In the genomic region with DNA sequence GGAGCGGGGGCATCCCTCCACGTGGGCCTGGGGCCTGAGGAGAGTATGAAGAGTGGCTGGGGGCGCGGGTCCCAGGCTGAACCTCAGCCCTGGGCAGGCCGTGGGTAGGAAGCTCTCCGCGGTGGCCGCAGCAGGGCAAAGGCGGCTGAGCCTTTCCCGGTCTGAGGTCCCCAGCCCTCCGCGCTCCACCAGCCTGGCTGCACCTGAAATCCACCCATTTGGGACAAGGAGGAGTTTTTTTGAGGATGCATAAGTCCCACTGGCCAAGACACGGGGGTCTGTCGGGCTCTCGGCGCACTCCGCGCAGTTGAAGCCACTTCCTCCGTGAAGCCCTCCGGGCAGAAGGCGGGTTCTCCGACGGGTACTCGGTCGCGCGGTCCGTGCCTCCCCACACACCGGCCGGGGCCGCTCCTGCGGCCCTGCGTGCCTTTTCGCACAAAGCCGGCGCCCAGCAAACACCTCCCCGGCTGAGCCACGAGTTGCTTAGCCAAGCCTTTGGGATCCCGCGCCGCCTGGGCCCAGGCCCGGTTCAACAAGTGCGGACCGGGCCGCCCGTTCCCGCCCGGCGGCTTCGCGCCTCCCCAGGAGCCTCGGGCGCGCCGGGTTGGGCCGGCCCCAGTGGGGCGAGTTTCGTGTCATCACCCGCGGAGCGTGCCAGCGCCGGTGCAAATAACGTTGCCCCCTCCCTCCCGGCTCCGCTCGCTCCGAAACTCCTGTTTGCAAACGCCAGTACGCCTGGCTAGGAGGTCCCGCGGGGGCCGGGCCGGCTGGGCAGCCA, we compare ENCODE assay signal across 10 cellular contexts. TPM values are rescaled to one million over a fixed set of nuclear protein-coding genes. Genes with fewer than 3 reads are reported as not detected.
DNase-seq lines count a peak whose midpoint lies in the region; ATAC-seq and TF ChIP-seq lines count a peak whose summit lies in the region.
"Had no signal": no experiment of that assay in that cellular context is flagged by ENCODE, and none has a peak within 500 bp of the region (broad histone marks: within the 10 kb centered on the region; RNA-seq: fewer than 3 reads in every experiment).

No MANE protein-coding gene starts in this region.

- no peak for TF ChIP-seq CTCF in PC-3 (conservative IDR thresholded peaks at IDR 0.05; ENCODE audit: low read depth, low read length)

- no peaks in the 10 kb centered on the region; the same call in 1 of the 2 replicates for H3K27me3 ChIP-seq in PC-3 (ENCODE audit: low read length)
- H3K27me3 ChIP-seq in esophagus (ENCODE audit: control insufficient read depth in 1 of 2, insufficient read depth in 2 of 2, low read length in 2 of 2), result no peaks in the 10 kb centered on the region
- peaks cover 15% of the 10 kb centered on the region for H3K27me3 ChIP-seq in trophoblast cell (ENCODE audit: insufficient read depth, low read length)

- H4K12ac ChIP-seq in trophoblast cell (ENCODE audit: low read depth, low read length), result no peak overlapping the region

- H2BK120ac ChIP-seq in trophoblast cell (ENCODE audit: insufficient read depth, low read length, poor library complexity), result peak overlapping the region; percentile 56

- H3K9ac ChIP-seq in PC-3 (ENCODE audit: low read length) (no peak overlapping the region), trophoblast cell (ENCODE audit: low read length) (no peak overlapping the region)

- H2AK5ac ChIP-seq in trophoblast cell (ENCODE audit: low read length), result peak overlapping the region; percentile 69

- H2AFZ ChIP-seq in PC-3 (ENCODE audit: low read length), result peak overlapping the region; percentile 77
- peak overlapping the region; percentile 59 for H2AFZ ChIP-seq in trophoblast cell (ENCODE audit: insufficient read depth, low read length, poor library complexity)

- intact Hi-C loops in PC-3 (cut with micrococcal nuclease), result no loop called here

- H3K4me1 Mint-ChIP-seq in activated CD4-positive, alpha-beta T cell treated with anti-CD3 and anti-CD28 coated beads, Interleukin-2, amount 10 ng/mL, durations not matched to agents 7 days and 5 days, result peaks cover 14% of the 10 kb centered on the region

- H3F3A ChIP-seq in PC-3 (ENCODE audit: low read length, unreplicated experiment), result no peaks in the 10 kb centered on the region

- peak overlapping the region; percentile 59 for H4K8ac ChIP-seq in trophoblast cell (ENCODE audit: low read depth, low read length)

- peaks cover 19% of the 10 kb centered on the region; the same call in 1 of the 2 replicates for H4K20me1 ChIP-seq in PC-3 (ENCODE audit: low read length)

- no peak overlapping the region for H3K4me3 Mint-ChIP-seq in activated CD4-positive, alpha-beta T cell treated with anti-CD3 and anti-CD28 coated beads, Interleukin-2, amount 10 ng/mL, durations not matched to agents 7 days and 5 days

- peak overlapping the region; percentile 90 for H2BK12ac ChIP-seq in trophoblast cell (ENCODE audit: low read length)

- H3K4me1 ChIP-seq in PC-3 (ENCODE audit: insufficient read depth, low read length) (peaks cover 49% of the 10 kb centered on the region), esophagus (ENCODE audit: control insufficient read depth in 2 of 2, insufficient read depth in 2 of 2, low read length in 1 of 2) (peaks cover 8 to 40% of the 10 kb centered on the region in 2 donors), trophoblast cell (ENCODE audit: control insufficient read depth in 1 of 2, insufficient read depth in 2 of 2, low read length in 2 of 2) (peaks cover 33 to 42% of the 10 kb centered on the region in 2 experiments)

- H3K36me3 ChIP-seq in PC-3 (ENCODE audit: low read depth, low read length) (no peaks in the 10 kb centered on the region), esophagus (ENCODE audit: control insufficient read depth in 2 of 2, insufficient read depth in 2 of 2, low read length in 1 of 2) (peaks cover 0 to 3% of the 10 kb centered on the region in 2 donors), trophoblast cell (ENCODE audit: control insufficient read depth in 1 of 2, insufficient read depth in 2 of 2, low read length in 2 of 2) (peaks cover 6 to 14% of the 10 kb centered on the region in 2 experiments)

- CTCF ChIA-PET in PC-3 (lab: Charles Lee), result interaction anchor here (0.6 kb wide), 1 partner anchor 125 kb away, joined by 3 read pairs; no protein-coding TSS in a partner anchor
- CTCF ChIA-PET in activated CD4-positive, alpha-beta T cell treated with anti-CD3 and anti-CD28 coated beads, Interleukin-2, amount 10 ng/mL, durations not matched to agents 7 days and 5 days (lab: Charles Lee), result no interaction called here

- H3K79me2 ChIP-seq in PC-3 (ENCODE audit: low read length) (peaks cover 36% of the 10 kb centered on the region), trophoblast cell (ENCODE audit: control insufficient read depth, insufficient read depth, low read length, poor library complexity) (peaks cover 22% of the 10 kb centered on the region)

- peak; percentile 69 for DNase-seq in DMS53 (lab: John Stamatoyannopoulos, UW)
- no peak for DNase-seq in PC-3
- DNase-seq in trophoblast cell, result peak in 1 of 2 donors; percentile 60
- no peak for DNase-seq in GM19238 (ENCODE audit: insufficient read length, low spot score)
- DNase-seq in activated CD4-positive, alpha-beta T cell treated with anti-CD3 and anti-CD28 coated beads, Interleukin-2, amount 10 ng/mL, durations not matched to agents 7 days and 5 days, result no peak
- DNase-seq: effector CD8-positive, alpha-beta T cell had no signal

- H3K9me2 ChIP-seq in PC-3 (replicated peaks; ENCODE audit: low read length), result no peaks in the 10 kb centered on the region

- 14 to 22% methylated on average over 56 to 74 of the region's 74 CpGs for WGBS in esophagus, 2 donors
- no CpG with 5 or more reads among the region's 74 CpGs for WGBS in trophoblast cell (ENCODE audit: extremely low coverage, insufficient coverage, insufficient read length)

- POLR2A ChIA-PET in PC-3 (lab: Charles Lee; ENCODE audit: unreplicated experiment), result interaction anchor here (0.8 kb wide), 1 partner anchor 171 kb away, joined by 5 read pairs; no protein-coding TSS in a partner anchor
- POLR2A ChIA-PET in activated CD4-positive, alpha-beta T cell treated with anti-CD3 and anti-CD28 coated beads, Interleukin-2, amount 10 ng/mL, durations not matched to agents 7 days and 5 days (lab: Charles Lee), result no interaction called here

- peak overlapping the region; percentile 68 for H3K14ac ChIP-seq in trophoblast cell (ENCODE audit: low read length)

- H3K18ac ChIP-seq in trophoblast cell (ENCODE audit: low read length), result peak overlapping the region; percentile 62

- H3K27ac ChIP-seq in PC-3 (ENCODE audit: low read length) (no peak overlapping the region), esophagus (ENCODE audit: low read depth in 2 of 2, low read length in 1 of 2) (peak overlapping the region; percentile 76 to 82), trophoblast cell (ENCODE audit: low read depth, low read length) (no peak overlapping the region)

- H3K9me3 Mint-ChIP-seq in activated CD4-positive, alpha-beta T cell treated with anti-CD3 and anti-CD28 coated beads, Interleukin-2, amount 10 ng/mL, durations not matched to agents 7 days and 5 days, result no peaks in the 10 kb centered on the region

- H3K4me3 ChIP-seq in PC-3 (ENCODE audit: low read length), result peak overlapping the region; percentile 63
- peak overlapping the region; percentile 33 to 87 for H3K4me3 ChIP-seq in esophagus (ENCODE audit: low read depth in 1 of 2, low read length in 2 of 2)
- H3K4me3 ChIP-seq in trophoblast cell (ENCODE audit: low read depth, low read length), result peak overlapping the region; percentile 58

- peak overlapping the region; percentile 29 for H2BK5ac ChIP-seq in trophoblast cell (ENCODE audit: low read depth, low read length, poor library complexity)

- peak overlapping the region; percentile 81 for H3K4me2 ChIP-seq in PC-3 (ENCODE audit: low read length)
- H3K4me2 ChIP-seq in trophoblast cell (ENCODE audit: low read length), result peak overlapping the region; percentile 72

- peaks cover 2% of the 10 kb centered on the region for H3K36me3 Mint-ChIP-seq in activated CD4-positive, alpha-beta T cell treated with anti-CD3 and anti-CD28 coated beads, Interleukin-2, amount 10 ng/mL, durations not matched to agents 7 days and 5 days (ENCODE audit: low read depth)

- H4K91ac ChIP-seq in trophoblast cell (ENCODE audit: low read depth, low read length), result peak overlapping the region; percentile 73

- no peak overlapping the region for H3K23ac ChIP-seq in trophoblast cell (ENCODE audit: low read length)

- ATAC-seq in PC-3 (no peak; the same call in 1 of the 2 replicates), GM21723 (IDR thresholded peaks at IDR 0.05; ENCODE audit: unreplicated experiment) (no peak), GM21576 (IDR thresholded peaks at IDR 0.05; ENCODE audit: unreplicated experiment) (no peak)

- BruUV-seq in PC-3 (replicated peaks; lab: Mats Ljungman, UMichigan), result no TSS peak

- peaks cover 45% of the 10 kb centered on the region for H3K79me1 ChIP-seq in trophoblast cell (ENCODE audit: low read length)

- H3K9me3 ChIP-seq in PC-3 (ENCODE audit: low read length), result no peaks in the 10 kb centered on the region
- H3K9me3 ChIP-seq in esophagus (ENCODE audit: control insufficient read depth in 2 of 2, insufficient read depth in 1 of 2, low read depth in 1 of 2, low read length in 1 of 2), result no peaks in the 10 kb centered on the region
- peaks cover 7% of the 10 kb centered on the region for H3K9me3 ChIP-seq in trophoblast cell (ENCODE audit: insufficient read depth, low read depth, low read length)

- no peak overlapping the region for H3K27ac Mint-ChIP-seq in activated CD4-positive, alpha-beta T cell treated with anti-CD3 and anti-CD28 coated beads, Interleukin-2, amount 10 ng/mL, durations not matched to agents 7 days and 5 days

- peak overlapping the region; percentile 48 for H3K4ac ChIP-seq in trophoblast cell (ENCODE audit: low read depth, low read length)

- peaks cover 61% of the 10 kb centered on the region for H3K27me3 Mint-ChIP-seq in activated CD4-positive, alpha-beta T cell treated with anti-CD3 and anti-CD28 coated beads, Interleukin-2, amount 10 ng/mL, durations not matched to agents 7 days and 5 days

RNA-seq across cellular contexts. Expression of a gene that starts 0.7 kb away (rescaled TPM):
- total RNA-seq in PC-3 (2014; rRNA removed), result 17.1 and 18.1 TPM in 2 replicates
- 10 to 100 TPM; 38.2 to 49.9 TPM for polyA plus RNA-seq in esophagus
- 74.8 and 82.7 TPM in 2 replicates for polyA plus RNA-seq in trophoblast cell (2013)
- total RNA-seq in activated CD4-positive, alpha-beta T cell treated with anti-CD3 and anti-CD28 coated beads, Interleukin-2, amount 10 ng/mL, durations not matched to agents 7 days and 5 days, result not detected
- total RNA-seq: NCI-H460 had no signal

RNA-seq across cellular contexts. Expression of a gene that starts 5.4 kb away (rescaled TPM):
- total RNA-seq in PC-3 (2014; rRNA removed), result 24.2 and 31.4 TPM in 2 replicates
- 10 to 100 TPM; 10.1 to 10.9 TPM for polyA plus RNA-seq in esophagus
- 13.5 and 14.6 TPM in 2 replicates for polyA plus RNA-seq in trophoblast cell (2013)
- total RNA-seq in activated CD4-positive, alpha-beta T cell treated with anti-CD3 and anti-CD28 coated beads, Interleukin-2, amount 10 ng/mL, durations not matched to agents 7 days and 5 days, result 10 to 100 TPM; 17.4 to 20.2 TPM

RNA-seq across cellular contexts. Expression of a gene that starts 47.6 kb away (rescaled TPM):
- total RNA-seq in PC-3 (2014; rRNA removed), result not detected in 2 replicates
- polyA plus RNA-seq in esophagus, result under 1 TPM; 0.15 to 0.47 TPM
- 0.22 and 0.27 TPM in 2 replicates for polyA plus RNA-seq in trophoblast cell (2013)
- total RNA-seq in activated CD4-positive, alpha-beta T cell treated with anti-CD3 and anti-CD28 coated beads, Interleukin-2, amount 10 ng/mL, durations not matched to agents 7 days and 5 days, result 1 to 10 TPM; 2.1 to 2.2 TPM

Comparison
In these comparisons a context has a peak if more than half of its experiments do, and no peak if none do; other contexts are left out.
1. H3K27ac ChIP-seq: peak in esophagus (2 of 2); none in PC-3 (single experiment) and trophoblast cell (single experiment).
2. RNA of a gene that starts 0.7 kb away (total RNA-seq): 17.1 to 18.1 TPM in PC-3; not detected in activated CD4-positive, alpha-beta T cell treated with anti-CD3 and anti-CD28 coated beads, Interleukin-2, amount 10 ng/mL, durations not matched to agents 7 days and 5 days; every median in the first group is over 10 times any median in the second.
3. Peak in every context shown above with its lines, with median percentiles within 50 percentile points of each other: H3K4me3 ChIP-seq.